In genomic region chr2:234649951-234650350, GRCh38 we compare ENCODE assay signal across 33 cellular contexts.
DNase-seq lines count a peak whose midpoint lies in the region; ATAC-seq and TF ChIP-seq lines count a peak whose summit lies in the region.
"Had no signal": no experiment of that assay in that cellular context is flagged by ENCODE, and none has a peak within 500 bp of the region (broad histone marks: within the 10 kb centered on the region; RNA-seq: fewer than 3 reads in every experiment).

No MANE protein-coding gene starts in this region.

- H3K36me3 Mint-ChIP-seq in endodermal cell (ENCODE audit: low read depth) (peaks cover 2% of the 10 kb centered on the region), natural killer cell (no peaks in the 10 kb centered on the region)
- H3K36me3 Mint-ChIP-seq: CD14-positive monocyte; CD4-positive, alpha-beta memory T cell; CD4-positive, CD25-positive, alpha-beta regulatory T cell; CD8-positive, alpha-beta memory T cell; CD8-positive, alpha-beta T cell had no signal

- no peak overlapping the region for H4K8ac ChIP-seq in mesendoderm (ENCODE audit: low read depth, low read length)

- H3K79me1 ChIP-seq in mesendoderm (ENCODE audit: low read length), result no peaks in the 10 kb centered on the region

- no peak overlapping the region for H3K23ac ChIP-seq in mesendoderm (ENCODE audit: low read length)

- no peaks in the 10 kb centered on the region for H3K4me1 ChIP-seq in endodermal cell (ENCODE audit: control insufficient read depth, insufficient read depth, low read length)
- no peaks in the 10 kb centered on the region for H3K4me1 ChIP-seq in mesendoderm (ENCODE audit: control insufficient read depth, low read depth, low read length)
- H3K4me1 ChIP-seq: A549; BE2C; BLaER1; BLaER1 treated with 17β-estradiol and CSF1 and Interleukin-3, amounts not matched to agents 10 nM and 100 nM; Caco-2 had no signal

- peak overlapping the region; percentile 67 for H2BK5ac ChIP-seq in mesendoderm (ENCODE audit: low read length)

- H3K4me3 ChIP-seq in endodermal cell (ENCODE audit: low read length) (no peak overlapping the region), fibroblast of the aortic adventitia (ENCODE audit: low read depth, low read length) (no peak overlapping the region), mesendoderm (ENCODE audit: low read length) (no peak overlapping the region)
- H3K4me3 ChIP-seq: A549; BLaER1; BLaER1 treated with 17β-estradiol and CSF1 and Interleukin-3, amounts not matched to agents 10 nM and 100 nM had no signal

- ATAC-seq in natural killer cell, result no peak
- ATAC-seq: A549; CD8-positive, alpha-beta T cell had no signal

- H3K27ac Mint-ChIP-seq in endodermal cell (peak overlapping the region; percentile 86), natural killer cell (no peak overlapping the region)
- H3K27ac Mint-ChIP-seq: B cell; CD14-positive monocyte; CD4-positive, alpha-beta memory T cell; CD4-positive, alpha-beta T cell; CD4-positive, CD25-positive, alpha-beta regulatory T cell; CD8-positive, alpha-beta memory T cell; CD8-positive, alpha-beta T cell had no signal

- peaks cover 3% of the 10 kb centered on the region for H3K4me1 Mint-ChIP-seq in endodermal cell
- no peaks in the 10 kb centered on the region for H3K4me1 Mint-ChIP-seq in natural killer cell
- H3K4me1 Mint-ChIP-seq: B cell; CD14-positive monocyte; CD4-positive, CD25-positive, alpha-beta regulatory T cell; CD8-positive, alpha-beta memory T cell had no signal

- H3K79me2 ChIP-seq in mesendoderm (ENCODE audit: control insufficient read depth, insufficient read depth, low read length), result no peaks in the 10 kb centered on the region

- H3K9me3 Mint-ChIP-seq in endodermal cell (peaks cover 16% of the 10 kb centered on the region), natural killer cell (no peaks in the 10 kb centered on the region)
- H3K9me3 Mint-ChIP-seq: CD8-positive, alpha-beta memory T cell; CD8-positive, alpha-beta T cell had no signal

- H3K36me3 ChIP-seq in endodermal cell (ENCODE audit: control insufficient read depth, insufficient read depth, low read length), result no peaks in the 10 kb centered on the region
- no peaks in the 10 kb centered on the region for H3K36me3 ChIP-seq in mesendoderm (ENCODE audit: control insufficient read depth, insufficient read depth, low read length)
- H3K36me3 ChIP-seq: BE2C; BLaER1; BLaER1 treated with 17β-estradiol and CSF1 and Interleukin-3, amounts not matched to agents 10 nM and 100 nM had no signal

- peaks cover 1% of the 10 kb centered on the region for H3K27me3 Mint-ChIP-seq in endodermal cell (ENCODE audit: insufficient read depth)
- H3K27me3 Mint-ChIP-seq in natural killer cell (ENCODE audit: low read depth in 2 of 2), result peaks cover 6 to 9% of the 10 kb centered on the region in 2 donors

- peak overlapping the region; percentile 6 for H3K27ac ChIP-seq in endodermal cell (ENCODE audit: low read depth, low read length)
- peak overlapping the region; percentile 70 for H3K27ac ChIP-seq in mesendoderm (ENCODE audit: low read depth, low read length)
- H3K27ac ChIP-seq: 22Rv1; A549; BLaER1; BLaER1 treated with 17β-estradiol and CSF1 and Interleukin-3, amounts not matched to agents 10 nM and 100 nM; C4-2B had no signal

- TF ChIP-seq CTCF in endodermal cell (conservative IDR thresholded peaks at IDR 0.05), result no peak
- TF ChIP-seq CTCF in fibroblast of the aortic adventitia (IDR thresholded peaks at IDR 0.05; ENCODE audit: insufficient read depth, low read length), result no peak
- no peak for TF ChIP-seq CTCF in natural killer cell (IDR thresholded peaks at IDR 0.05)

- no peak overlapping the region for H2BK120ac ChIP-seq in mesendoderm (ENCODE audit: low read depth, low read length)

- H2AK5ac ChIP-seq in mesendoderm (ENCODE audit: low read length), result no peak overlapping the region

- H3K4me3 Mint-ChIP-seq in endodermal cell (no peak overlapping the region), natural killer cell (no peak overlapping the region)
- H3K4me3 Mint-ChIP-seq: B cell; CD14-positive monocyte; CD4-positive, alpha-beta memory T cell; CD4-positive, alpha-beta T cell; CD4-positive, CD25-positive, alpha-beta regulatory T cell; CD8-positive, alpha-beta memory T cell; CD8-positive, alpha-beta T cell had no signal

- no peak overlapping the region for H2BK15ac ChIP-seq in mesendoderm (replicated peaks; ENCODE audit: low read depth)

- no peak overlapping the region for H4K5ac ChIP-seq in mesendoderm (ENCODE audit: low read length)

- H3K27me3 ChIP-seq in endodermal cell (ENCODE audit: control insufficient read depth, insufficient read depth, low read length, poor library complexity, severe bottlenecking) (no peaks in the 10 kb centered on the region), mesendoderm (ENCODE audit: insufficient read depth, low read length, poor library complexity) (no peaks in the 10 kb centered on the region)
- H3K27me3 ChIP-seq: BE2C; BLaER1; BLaER1 treated with 17β-estradiol and CSF1 and Interleukin-3, amounts not matched to agents 10 nM and 100 nM had no signal

- H3K9me3 ChIP-seq in endodermal cell (ENCODE audit: control insufficient read depth, low read length), result peaks cover 4% of the 10 kb centered on the region
- H3K9me3 ChIP-seq: BE2C, BLaER1, Caco-2 had no signal

- no peak overlapping the region for H3K4ac ChIP-seq in mesendoderm (ENCODE audit: low read depth, low read length)

- H3K56ac ChIP-seq in mesendoderm (ENCODE audit: low read length), result no peak overlapping the region

- intact Hi-C loops in natural killer cell (cut with micrococcal nuclease), result no loop called here

- peak overlapping the region; percentile 51 for H3K9ac ChIP-seq in endodermal cell (ENCODE audit: extremely low read depth, low read length, poor library complexity, severe bottlenecking)
- no peak overlapping the region for H3K9ac ChIP-seq in mesendoderm (ENCODE audit: low read length)
- H3K9ac ChIP-seq: BLaER1; BLaER1 treated with 17β-estradiol and CSF1 and Interleukin-3, amounts not matched to agents 10 nM and 100 nM had no signal

- peak overlapping the region; percentile 80 for H3K18ac ChIP-seq in mesendoderm (ENCODE audit: low read length)

- no peak for DNase-seq in endodermal cell
- peak; percentile 45 for DNase-seq in fibroblast of the aortic adventitia (ENCODE audit: low read depth)
- DNase-seq in mesendoderm, result peak; percentile 95
- DNase-seq in SK-N-DZ (ENCODE audit: low spot score), result no peak
- no peak for DNase-seq in natural killer cell
- no peak for DNase-seq in RKO (ENCODE audit: low spot score)
- DNase-seq: 8988T; ACHN; AML-193; BE2C; C1 segment of cervical spinal cord; Caco-2; Calu3; CD4-positive, alpha-beta memory T cell; CD4-positive, alpha-beta T cell; CD4-positive, CD25-positive, alpha-beta regulatory T cell; CD8-positive, alpha-beta memory T cell; CD8-positive, alpha-beta T cell; COR-L47; DMS 273 treated with DMSO at 0.1 percent for 48 hours; DMS153; DMS53; DMS79; DMS79 treated with DMSO at 0.1 percent for 48 hours; DND-41; EL had no signal

- no peak overlapping the region for H3K4me2 ChIP-seq in mesendoderm (ENCODE audit: low read length)
- H3K4me2 ChIP-seq: A549; BLaER1; BLaER1 treated with 17β-estradiol and CSF1 and Interleukin-3, amounts not matched to agents 10 nM and 100 nM had no signal

Comparison
In these comparisons a context has a peak if more than half of its experiments do, and no peak if none do; other contexts are left out.
1. DNase-seq: peak in fibroblast of the aortic adventitia (single experiment) and mesendoderm (single experiment); none in endodermal cell (single experiment), SK-N-DZ (single experiment), natural killer cell (single experiment) and RKO (single experiment).